In genomic region chr3:81923038-81923437, GRCh38 we compare ENCODE assay signal across 35 cellular contexts.
"Had no signal": no experiment of that assay in that cellular context is flagged by ENCODE, and none has a peak within 500 bp of the region (broad histone marks: within the 10 kb centered on the region; RNA-seq: fewer than 3 reads in every experiment).

No MANE protein-coding gene starts in this region.

- H3K4me3 ChIP-seq: MG63 had no signal

- H3K27me3 ChIP-seq: MG63 had no signal

- H3K36me3 ChIP-seq: MG63 had no signal

- H3K9me3 ChIP-seq: MG63 had no signal

- H3K4me2 ChIP-seq: KMS-11 had no signal

- H3K9ac ChIP-seq: KMS-11 had no signal

- H3K27ac ChIP-seq: KMS-11 had no signal

- DNase-seq: Karpas-422, Kasumi-1, KG1, MG63, MM.1S, MV-4-11, NCI-H1048, NCI-H1092, NCI-H1092 treated with DMSO at 0.1 percent for 48 hours, NCI-H1105, NCI-H1105 treated with DMSO at 0.1 percent for 48 hours, NCI-H1417, NCI-H1417 treated with DMSO at 0.1 percent for 48 hours, NCI-H1436, NCI-H1436 treated with DMSO at 0.1 percent for 48 hours, NCI-H146, NCI-H1694, NCI-H1694 treated with DMSO at 0.1 percent for 48 hours, NCI-H187, NCI-H187 treated with DMSO at 0.1 percent for 48 hours, NCI-H1930, NCI-H2029, NCI-H2029 treated with DMSO at 0.1 percent for 48 hours, NCI-H2081, NCI-H2081 treated with DMSO at 0.1 percent for 48 hours, NCI-H2107, NCI-H2171, NCI-H2171 treated with DMSO at 0.1 percent for 48 hours, NCI-H2227 treated with DMSO at 0.1 percent for 48 hours, NCI-H226, NCI-H345, NCI-H446, NCI-H446 treated with DMSO at 0.1 percent for 48 hours, NCI-H510A had no signal
